22 cellular contexts compared by ENCODE assay signal in genomic region chr12:91108196-91108595, GRCh38. TPM values are rescaled to one million over a fixed set of nuclear protein-coding genes. Genes with fewer than 3 reads are reported as not detected.
DNase-seq lines count a peak whose midpoint lies in the region; TF ChIP-seq lines count a peak whose summit lies in the region.
"Had no signal": no experiment of that assay in that cellular context is flagged by ENCODE, and none has a peak within 500 bp of the region (broad histone marks: within the 10 kb centered on the region; RNA-seq: fewer than 3 reads in every experiment).

No MANE protein-coding gene starts in this region.

- H4K91ac ChIP-seq in mesenchymal stem cell (ENCODE audit: low read length) = no peak overlapping the region

- H3K27ac ChIP-seq in breast epithelium (peak overlapping the region; percentile 71 to 83), mammary epithelial cell (ENCODE audit: insufficient read depth, low read depth, low read length) (no peak overlapping the region), coronary artery (peak overlapping the region in 1 of 2 donors; percentile 55), mesenchymal stem cell (ENCODE audit: low read length, poor library complexity, severe bottlenecking) (no peak overlapping the region), transverse colon (peak overlapping the region; percentile 0 to 51 (median 39))
- H3K27ac ChIP-seq: 22Rv1, thyroid gland had no signal

- H3K4me1 Mint-ChIP-seq in activated T-helper 1 cell treated with anti-CD3 and anti-CD28 coated beads, Interleukin-12 subunit alpha, Interleukin-12 subunit beta, Interleukin-2, Interleukin-4 antibody, amounts not matched to agents 30 ng/mL and 10 ng/mL and 1 ng/mL, durations not matched to agents 14 hours and 24 hours and 36 hours (ENCODE audit: low read depth) = no peaks in the 10 kb centered on the region
- H3K4me1 Mint-ChIP-seq: activated B cell treated with CpG ODN at 0.5 μM for 24 hours; activated naive CD8-positive, alpha-beta T cell treated with anti-CD3 and anti-CD28 coated beads for 36 hours; CD4-positive, CD25-positive, alpha-beta regulatory T cell had no signal

- H2AK5ac ChIP-seq in mesenchymal stem cell (ENCODE audit: low read length, severe bottlenecking) = no peak overlapping the region

- H3K9me3 ChIP-seq in breast epithelium (no peaks in the 10 kb centered on the region), mammary epithelial cell (replicated peaks; ENCODE audit: insufficient read depth, low read length) (no peaks in the 10 kb centered on the region), mesenchymal stem cell (ENCODE audit: control insufficient read depth, low read length) (no peaks in the 10 kb centered on the region), transverse colon (no peaks in the 10 kb centered on the region)
- H3K9me3 ChIP-seq: thyroid gland had no signal

- H3K36me3 ChIP-seq in breast epithelium (no peaks in the 10 kb centered on the region), mammary epithelial cell (ENCODE audit: insufficient read depth, low read length) (no peaks in the 10 kb centered on the region), mesenchymal stem cell (ENCODE audit: control insufficient read depth in 1 of 2, insufficient read depth in 2 of 2, low read depth in 1 of 2, low read length in 2 of 2) (peaks cover 0 to 6% of the 10 kb centered on the region in 2 experiments), transverse colon (no peaks in the 10 kb centered on the region)
- H3K36me3 ChIP-seq: thyroid gland had no signal

- H3K14ac ChIP-seq in mesenchymal stem cell (ENCODE audit: low read length in 2 of 2) = no peak overlapping the region

- H3K79me2 ChIP-seq in mammary epithelial cell (ENCODE audit: insufficient read depth, low read length) = no peaks in the 10 kb centered on the region

- H2AFZ ChIP-seq in mammary epithelial cell (ENCODE audit: low read depth, low read length) (no peak overlapping the region), mesenchymal stem cell (ENCODE audit: low read depth, low read length) (no peak overlapping the region)

- intact Hi-C loops in breast epithelium (cut with DNase I; ENCODE audit: low total_unique reads) = no loop called here
- intact Hi-C loops in mammary epithelial cell (cut with micrococcal nuclease) = no loop called here
- intact Hi-C loops in transverse colon (cut with DNase I; ENCODE audit: low total_unique reads) = no loop called here
- intact Hi-C loops in activated T-helper 1 cell treated with anti-CD3 and anti-CD28 coated beads, Interleukin-12 subunit alpha, Interleukin-12 subunit beta, Interleukin-2, Interleukin-4 antibody, amounts not matched to agents 30 ng/mL and 10 ng/mL and 1 ng/mL, durations not matched to agents 14 hours and 24 hours and 36 hours (cut with micrococcal nuclease) = no loop called here

- no peak for TF ChIP-seq POLR2A in breast epithelium (IDR thresholded peaks at IDR 0.05)
- TF ChIP-seq POLR2A in transverse colon (IDR thresholded peaks at IDR 0.05) = no peak

- BruUV-seq in mammary epithelial cell (replicated peaks; lab: Mats Ljungman, UMichigan) = no TSS peak

- H2BK120ac ChIP-seq in mesenchymal stem cell (ENCODE audit: low read depth, low read length) = no peak overlapping the region

- dilution Hi-C loops in mammary epithelial cell (cut with HindIII; ENCODE audit: low sequenced_read_pairs) = no loop called here

- H3K9ac ChIP-seq in mammary epithelial cell (ENCODE audit: insufficient read depth, low read length) = no peak overlapping the region
- H3K9ac ChIP-seq in mesenchymal stem cell (ENCODE audit: low read length) = peak overlapping the region; percentile 40

- no peaks in the 10 kb centered on the region for H3K36me3 Mint-ChIP-seq in activated T-helper 1 cell treated with anti-CD3 and anti-CD28 coated beads, Interleukin-12 subunit alpha, Interleukin-12 subunit beta, Interleukin-2, Interleukin-4 antibody, amounts not matched to agents 30 ng/mL and 10 ng/mL and 1 ng/mL, durations not matched to agents 14 hours and 24 hours and 36 hours (ENCODE audit: low read depth)
- H3K36me3 Mint-ChIP-seq: activated naive CD8-positive, alpha-beta T cell treated with anti-CD3 and anti-CD28 coated beads for 36 hours; CD4-positive, CD25-positive, alpha-beta regulatory T cell had no signal

- 71% methylated on average over 5 of the region's 5 CpGs for WGBS in mammary epithelial cell (ENCODE audit: low coverage, missing lambda C conversion rate)
- WGBS in mesenchymal stem cell = 82% methylated on average over 5 of the region's 5 CpGs
- WGBS in transverse colon (ENCODE audit: low coverage in 1 of 2), 2 donors = 85 to 86% methylated on average over 4 to 5 of the region's 5 CpGs

- in situ Hi-C loops in mammary epithelial cell (cut with MboI; ENCODE audit: low sequenced_read_pairs in 2 of 2) = loop anchor here (10.0 kb wide), 1 partner anchor 123 kb away; no protein-coding TSS in a partner anchor
- in situ Hi-C loops in transverse colon (cut with MboI; ENCODE audit: low pct_ligation_motif_present in 1 of 4, low pct_unique_long_range_greater_than_20kb in 1 of 4, low sequenced_read_pairs in 3 of 4) = loop anchor here in 1 of 4 donors (10.0 kb wide), 1 partner anchor 123 kb away; no protein-coding TSS in a partner anchor

- H3K18ac ChIP-seq in mesenchymal stem cell (ENCODE audit: low read depth in 1 of 2, low read length in 2 of 2) = no peak overlapping the region

- no peaks in the 10 kb centered on the region for H3K4me1 ChIP-seq in breast epithelium
- H3K4me1 ChIP-seq in mammary epithelial cell (ENCODE audit: insufficient read depth, low read length) = no peaks in the 10 kb centered on the region
- no peaks in the 10 kb centered on the region for H3K4me1 ChIP-seq in mesenchymal stem cell (ENCODE audit: control insufficient read depth, insufficient read depth, low read depth, low read length)
- H3K4me1 ChIP-seq in transverse colon = no peaks in the 10 kb centered on the region
- H3K4me1 ChIP-seq: thyroid gland had no signal

- H2BK12ac ChIP-seq in mesenchymal stem cell (ENCODE audit: low read length in 2 of 2) = no peak overlapping the region

- CTCF ChIA-PET in mammary epithelial cell (lab: Charles Lee; ENCODE audit: low non-redundant PET) = interaction anchor here (1.0 to 1.4 kb wide), 2 partner anchors 10 to 130 kb away, joined by 6 to 17 read pairs; no protein-coding TSS in a partner anchor

- H3K9me3 Mint-ChIP-seq in activated T-helper 1 cell treated with anti-CD3 and anti-CD28 coated beads, Interleukin-12 subunit alpha, Interleukin-12 subunit beta, Interleukin-2, Interleukin-4 antibody, amounts not matched to agents 30 ng/mL and 10 ng/mL and 1 ng/mL, durations not matched to agents 14 hours and 24 hours and 36 hours = no peaks in the 10 kb centered on the region
- H3K9me3 Mint-ChIP-seq: activated B cell treated with CpG ODN at 0.5 μM for 24 hours; activated naive CD8-positive, alpha-beta T cell treated with anti-CD3 and anti-CD28 coated beads for 36 hours; CD4-positive, CD25-positive, alpha-beta regulatory T cell had no signal

- H2BK15ac ChIP-seq in mesenchymal stem cell (ENCODE audit: low read depth, poor library complexity, severe bottlenecking) = no peak overlapping the region

- H2BK5ac ChIP-seq in mesenchymal stem cell (ENCODE audit: low read depth, low read length, poor library complexity, severe bottlenecking) = no peak overlapping the region

- no peak overlapping the region for H3K4me3 Mint-ChIP-seq in activated T-helper 1 cell treated with anti-CD3 and anti-CD28 coated beads, Interleukin-12 subunit alpha, Interleukin-12 subunit beta, Interleukin-2, Interleukin-4 antibody, amounts not matched to agents 30 ng/mL and 10 ng/mL and 1 ng/mL, durations not matched to agents 14 hours and 24 hours and 36 hours
- H3K4me3 Mint-ChIP-seq: activated B cell treated with CpG ODN at 0.5 μM for 24 hours; activated naive CD8-positive, alpha-beta T cell treated with anti-CD3 and anti-CD28 coated beads for 36 hours; CD4-positive, CD25-positive, alpha-beta regulatory T cell had no signal

- H3K27me3 ChIP-seq in breast epithelium (no peaks in the 10 kb centered on the region), mammary epithelial cell (ENCODE audit: insufficient read depth, low read length) (no peaks in the 10 kb centered on the region), mesenchymal stem cell (ENCODE audit: control insufficient read depth in 1 of 2, insufficient read depth in 1 of 2, low read length in 2 of 2) (no peaks in the 10 kb centered on the region), transverse colon (no peaks in the 10 kb centered on the region)
- H3K27me3 ChIP-seq: thyroid gland had no signal

- DNase-seq in breast epithelium (ENCODE audit: low spot score in 2 of 2) = no peak
- DNase-seq in mammary epithelial cell = no peak
- DNase-seq in coronary artery (ENCODE audit: low spot score) = no peak
- DNase-seq in mesenchymal stem cell = no peak
- DNase-seq in transverse colon = no peak
- DNase-seq in activated T-helper 1 cell treated with anti-CD3 and anti-CD28 coated beads, Interleukin-12 subunit alpha, Interleukin-12 subunit beta, Interleukin-2, Interleukin-4 antibody, amounts not matched to agents 30 ng/mL and 10 ng/mL and 1 ng/mL, durations not matched to agents 14 hours and 24 hours and 36 hours (ENCODE audit: low spot score) = no peak
- DNase-seq in NCI-H524 (lab: John Stamatoyannopoulos, UW) = no peak
- no peak for DNase-seq in LoVo (ENCODE audit: low spot score)
- DNase-seq: activated B cell treated with CpG ODN at 0.5 μM for 24 hours; activated CD4-positive, alpha-beta T cell treated with anti-CD3 and anti-CD28 coated beads, Interleukin-2, amount 50 U/mL, for 48 hours; activated naive CD8-positive, alpha-beta T cell treated with anti-CD3 and anti-CD28 coated beads for 36 hours; CD4-positive, CD25-positive, alpha-beta regulatory T cell; H7; Karpas-422; NCI-H187 treated with DMSO at 0.1 percent for 48 hours; stimulated activated naive CD8-positive, alpha-beta T cell treated with anti-CD3 and anti-CD28 coated beads, Interleukin-15, Interleukin-2, amounts not matched to agents 100 U/mL and 50 U/mL, for 24 hours; thyroid gland had no signal

- H3K79me1 ChIP-seq in mesenchymal stem cell (replicated peaks; ENCODE audit: low read length, poor library complexity, severe bottlenecking) = no peaks in the 10 kb centered on the region

- no peak overlapping the region for H3K4me2 ChIP-seq in mammary epithelial cell (ENCODE audit: insufficient read depth, low read depth, low read length)
- no peak overlapping the region for H3K4me2 ChIP-seq in mesenchymal stem cell (ENCODE audit: low read length, poor library complexity, severe bottlenecking)

- H3K27ac Mint-ChIP-seq in activated T-helper 1 cell treated with anti-CD3 and anti-CD28 coated beads, Interleukin-12 subunit alpha, Interleukin-12 subunit beta, Interleukin-2, Interleukin-4 antibody, amounts not matched to agents 30 ng/mL and 10 ng/mL and 1 ng/mL, durations not matched to agents 14 hours and 24 hours and 36 hours = no peak overlapping the region
- H3K27ac Mint-ChIP-seq: activated B cell treated with CpG ODN at 0.5 μM for 24 hours; activated naive CD8-positive, alpha-beta T cell treated with anti-CD3 and anti-CD28 coated beads for 36 hours; CD4-positive, CD25-positive, alpha-beta regulatory T cell had no signal

- no peaks in the 10 kb centered on the region for H4K20me1 ChIP-seq in mammary epithelial cell (ENCODE audit: insufficient read depth, low read length)

- no peak overlapping the region for H4K8ac ChIP-seq in mesenchymal stem cell (ENCODE audit: low read length)

- H3K4ac ChIP-seq in mesenchymal stem cell (ENCODE audit: low read depth in 1 of 2, low read length in 2 of 2) = no peak overlapping the region

- no peaks in the 10 kb centered on the region for H3K27me3 Mint-ChIP-seq in activated T-helper 1 cell treated with anti-CD3 and anti-CD28 coated beads, Interleukin-12 subunit alpha, Interleukin-12 subunit beta, Interleukin-2, Interleukin-4 antibody, amounts not matched to agents 30 ng/mL and 10 ng/mL and 1 ng/mL, durations not matched to agents 14 hours and 24 hours and 36 hours (ENCODE audit: insufficient read depth)
- H3K27me3 Mint-ChIP-seq: activated B cell treated with CpG ODN at 0.5 μM for 24 hours had no signal

- H3K4me3 ChIP-seq in breast epithelium (peak overlapping the region in 2 of 3 donors; percentile 41 to 57), mammary epithelial cell (replicated peaks in 1 of 3; ENCODE audit: insufficient read depth in 1 of 3, low read depth in 2 of 3, low read length in 3 of 3) (no peak overlapping the region), coronary artery (peak overlapping the region; percentile 19), mesenchymal stem cell (ENCODE audit: insufficient read depth in 1 of 2, low read depth in 1 of 2, low read length in 2 of 2) (peak overlapping the region in 1 of 2 experiments; percentile 9), transverse colon (no peak overlapping the region)
- H3K4me3 ChIP-seq: thyroid gland had no signal

- no peak overlapping the region for H3K23ac ChIP-seq in mesenchymal stem cell (ENCODE audit: low read length in 2 of 2)

- TF ChIP-seq EP300 in transverse colon (IDR thresholded peaks at IDR 0.05; ENCODE audit: low read depth) = no peak

- TF ChIP-seq CTCF in breast epithelium (IDR thresholded peaks at IDR 0.05) (no peak), mammary epithelial cell (conservative IDR thresholded peaks at IDR 0.05 in 1 of 2, IDR thresholded peaks at IDR 0.05 in 1 of 2; ENCODE audit: extremely low read depth in 1 of 2, insufficient read depth in 1 of 2, low read depth in 1 of 2, low read length in 2 of 2) (no peak), coronary artery (IDR thresholded peaks at IDR 0.05) (no peak), transverse colon (IDR thresholded peaks at IDR 0.05) (no peak)

RNA-seq across cellular contexts. Expression of gene LUM, which starts 3.1 kb away (rescaled TPM):
- total RNA-seq in breast epithelium (100 to 1,000 TPM; 180 to 449 (median 183) TPM), mammary epithelial cell (1 to 10 TPM in 1 of 2 donors, not detected in 1; 1.5 TPM), transverse colon (10 to 100 TPM; 13.8 to 43.3 (median 31.5) TPM)
- not detected for polyA plus RNA-seq in mammary epithelial cell
- not detected for polyA minus RNA-seq in mammary epithelial cell
- polyA plus RNA-seq in mesenchymal stem cell (2013, experiment 1 of 2) = 1,035 TPM
- 1,084 TPM for polyA plus RNA-seq in mesenchymal stem cell (2013, experiment 2 of 2)
- total RNA-seq in activated T-helper 1 cell treated with anti-CD3 and anti-CD28 coated beads, Interleukin-12 subunit alpha, Interleukin-12 subunit beta, Interleukin-2, Interleukin-4 antibody, amounts not matched to agents 30 ng/mL and 10 ng/mL and 1 ng/mL, durations not matched to agents 14 hours and 24 hours and 36 hours = not detected in 2 replicates
- total RNA-seq: activated B cell treated with CpG ODN at 0.5 μM for 24 hours; activated naive CD8-positive, alpha-beta T cell treated with anti-CD3 and anti-CD28 coated beads for 36 hours; CD4-positive, CD25-positive, alpha-beta regulatory T cell; H7; OCI-LY7 had no signal
- polyA plus RNA-seq: CD4-positive, CD25-positive, alpha-beta regulatory T cell had no signal

RNA-seq across cellular contexts. Expression of gene KERA, which starts 50.4 kb away (rescaled TPM):
- total RNA-seq in breast epithelium = under 1 TPM in 2 of 3 donors, not detected in 1; 0.15 to 0.33 TPM
- not detected for total RNA-seq in mammary epithelial cell
- polyA plus RNA-seq in mammary epithelial cell = not detected
- polyA minus RNA-seq in mammary epithelial cell = not detected
- 0.01 TPM for polyA plus RNA-seq in mesenchymal stem cell (2013, experiment 1 of 2)
- polyA plus RNA-seq in mesenchymal stem cell (2013, experiment 2 of 2) = not detected
- total RNA-seq in transverse colon = not detected
- total RNA-seq in activated T-helper 1 cell treated with anti-CD3 and anti-CD28 coated beads, Interleukin-12 subunit alpha, Interleukin-12 subunit beta, Interleukin-2, Interleukin-4 antibody, amounts not matched to agents 30 ng/mL and 10 ng/mL and 1 ng/mL, durations not matched to agents 14 hours and 24 hours and 36 hours = not detected in 2 replicates
- total RNA-seq: activated B cell treated with CpG ODN at 0.5 μM for 24 hours; activated naive CD8-positive, alpha-beta T cell treated with anti-CD3 and anti-CD28 coated beads for 36 hours; CD4-positive, CD25-positive, alpha-beta regulatory T cell; Daoy; epithelial cell of proximal tubule; H7; myocyte; OCI-LY7; thyroid gland had no signal
- polyA plus RNA-seq: CD4-positive, CD25-positive, alpha-beta regulatory T cell had no signal

Comparison
In these comparisons a context has a peak if more than half of its experiments do, and no peak if none do; other contexts are left out.
1. H3K27ac ChIP-seq: peak in breast epithelium (2 of 2) and transverse colon (4 of 4); none in mammary epithelial cell (single experiment) and mesenchymal stem cell (single experiment).
2. H3K4me3 ChIP-seq: peak in breast epithelium (2 of 3) and coronary artery (single experiment); none in mammary epithelial cell (0 of 3) and transverse colon (0 of 4).
3. RNA of gene LUM, which starts 3.1 kb away (total RNA-seq): 180 to 449 TPM in breast epithelium and 13.8 to 43.3 TPM in transverse colon; 1.5 TPM in mammary epithelial cell and not detected in activated T-helper 1 cell treated with anti-CD3 and anti-CD28 coated beads, Interleukin-12 subunit alpha, Interleukin-12 subunit beta, Interleukin-2, Interleukin-4 antibody, amounts not matched to agents 30 ng/mL and 10 ng/mL and 1 ng/mL, durations not matched to agents 14 hours and 24 hours and 36 hours; every median in the first group is over 4 times any median in the second.